ENCODE assay signal across 16 cellular contexts in the genomic region with DNA sequence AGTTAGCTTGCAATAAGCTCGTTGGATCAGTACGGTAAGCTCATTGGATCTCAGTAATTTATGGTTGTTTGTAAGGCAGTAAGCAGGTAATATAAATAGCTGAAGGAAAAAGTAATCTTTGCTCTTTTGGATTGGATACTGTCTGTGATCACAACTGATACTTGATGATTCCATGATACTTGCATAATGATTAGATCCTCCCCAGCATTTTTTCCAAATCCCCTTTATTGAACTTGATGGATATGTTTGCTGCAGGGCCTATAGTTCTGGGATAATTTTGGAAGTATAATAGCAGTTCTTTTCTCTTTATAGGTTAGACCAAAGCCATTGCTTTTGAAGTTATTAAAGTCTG. TPM values are rescaled to one million over a fixed set of nuclear protein-coding genes. Genes with fewer than 3 reads are reported as not detected.
DNase-seq lines count a peak whose midpoint lies in the region; ATAC-seq, FAIRE-seq and TF ChIP-seq lines count a peak whose summit lies in the region.
"Had no signal": no experiment of that assay in that cellular context is flagged by ENCODE, and none has a peak within 500 bp of the region (broad histone marks: within the 10 kb centered on the region; RNA-seq: fewer than 3 reads in every experiment).

No MANE protein-coding gene starts in this region.

- no peak overlapping the region for H4K5ac ChIP-seq in IMR-90 (ENCODE audit: low read depth, low read length)

- FAIRE-seq in D721Med (lab: Jason Lieb, UNC): no peak
- FAIRE-seq: pancreas had no signal

- H3K4me1 ChIP-seq in IMR-90 (ENCODE audit: control insufficient read depth, insufficient read depth, low read length) (peaks cover 2% of the 10 kb centered on the region; the same call in 1 of the 2 replicates), endodermal cell (ENCODE audit: control insufficient read depth, insufficient read depth, low read length) (no peaks in the 10 kb centered on the region), right atrium auricular region (peaks cover 0 to 27% of the 10 kb centered on the region in 2 donors)

- H4K20me1 ChIP-seq in IMR-90 (ENCODE audit: insufficient read depth, low read length): peaks cover 49% of the 10 kb centered on the region

- WGBS in IMR-90 (ENCODE audit: extremely low coverage in 2 of 2, insufficient read length in 1 of 2), 2 experiments: no CpG with 5 or more reads among the region's 2 CpGs
- WGBS in endodermal cell (ENCODE audit: insufficient coverage in 1 of 2, insufficient read length in 1 of 2), 2 experiments: 96 to 100% methylated on average over 2 of the region's 2 CpGs

- TF ChIP-seq CTCF in IMR-90 (conservative IDR thresholded peaks at IDR 0.05; ENCODE audit: low read depth, low read length) (no peak), endodermal cell (conservative IDR thresholded peaks at IDR 0.05) (no peak), progenitor cell of endocrine pancreas (IDR thresholded peaks at IDR 0.05; ENCODE audit: unreplicated experiment) (no peak), D721Med (IDR thresholded peaks at IDR 0.05; ENCODE audit: insufficient read depth, missing control alignments) (no peak), right atrium auricular region (IDR thresholded peaks at IDR 0.05) (no peak)

- no peaks in the 10 kb centered on the region for H3K27me3 Mint-ChIP-seq in activated CD8-positive, alpha-beta memory T cell treated with anti-CD3 and anti-CD28 coated beads, Interleukin-2, amount 10 ng/mL, durations not matched to agents 7 days and 5 days
- H3K27me3 Mint-ChIP-seq in endodermal cell (ENCODE audit: insufficient read depth) (no peaks in the 10 kb centered on the region), progenitor cell of endocrine pancreas (no peaks in the 10 kb centered on the region)
- H3K27me3 Mint-ChIP-seq: IgD-negative memory B cell had no signal

- no peak for TF ChIP-seq RAD21 in IMR-90 (IDR thresholded peaks at IDR 0.05; ENCODE audit: low read length)

- no peak overlapping the region for H2BK15ac ChIP-seq in IMR-90 (ENCODE audit: low read depth, low read length)

- no peaks in the 10 kb centered on the region for H3K9me3 Mint-ChIP-seq in activated CD8-positive, alpha-beta memory T cell treated with anti-CD3 and anti-CD28 coated beads, Interleukin-2, amount 10 ng/mL, durations not matched to agents 7 days and 5 days (ENCODE audit: low read depth)
- H3K9me3 Mint-ChIP-seq in endodermal cell (no peaks in the 10 kb centered on the region), progenitor cell of endocrine pancreas (ENCODE audit: low read depth) (no peaks in the 10 kb centered on the region)

- no peak overlapping the region for H3K23ac ChIP-seq in IMR-90 (ENCODE audit: low read depth, low read length)

- H2AFZ ChIP-seq in IMR-90 (replicated peaks; ENCODE audit: low read length, poor library complexity): no peak overlapping the region

- no peak for ATAC-seq in activated CD8-positive, alpha-beta memory T cell treated with anti-CD3 and anti-CD28 coated beads, Interleukin-2, amount 10 ng/mL, durations not matched to agents 7 days and 5 days
- no peak for ATAC-seq in IMR-90 (ENCODE audit: low read depth)
- ATAC-seq: heart right ventricle, left ventricle myocardium superior, pancreas had no signal

- H2AK5ac ChIP-seq in IMR-90 (ENCODE audit: low read depth, low read length): no peak overlapping the region

- peak overlapping the region; percentile 36; the same call in 1 of the 2 replicates for H3K4me2 ChIP-seq in IMR-90 (ENCODE audit: low read depth, low read length)

- H3K4ac ChIP-seq in IMR-90 (ENCODE audit: low read depth, low read length): no peak overlapping the region

- H2BK120ac ChIP-seq in IMR-90 (ENCODE audit: low read depth, low read length): no peak overlapping the region

- in situ Hi-C loops in IMR-90 (cut with MboI; ENCODE audit: low sequenced_read_pairs): no loop called here

- no peak overlapping the region for H2AK9ac ChIP-seq in IMR-90 (replicated peaks; ENCODE audit: low read depth, low read length, poor library complexity)

- dilution Hi-C loops in IMR-90 (cut with HindIII; ENCODE audit: low sequenced_read_pairs, unreplicated experiment): no loop called here

- H3K4me3 ChIP-seq in IMR-90 (ENCODE audit: insufficient read depth, low read depth, low read length) (no peak overlapping the region), endodermal cell (ENCODE audit: low read length) (peak overlapping the region; percentile 34), right atrium auricular region (no peak overlapping the region)
- H3K4me3 ChIP-seq: heart right ventricle had no signal

- POLR2A ChIA-PET in IMR-90 (lab: Charles Lee; ENCODE audit: unreplicated experiment): interaction anchor here (0.6 kb wide), 1 partner anchor 37 kb away, joined by 6 read pairs; no protein-coding TSS in a partner anchor

- H3K27ac Mint-ChIP-seq in activated CD8-positive, alpha-beta memory T cell treated with anti-CD3 and anti-CD28 coated beads, Interleukin-2, amount 10 ng/mL, durations not matched to agents 7 days and 5 days: no peak overlapping the region
- H3K27ac Mint-ChIP-seq in endodermal cell: peak overlapping the region; percentile 59
- peak overlapping the region; percentile 4 for H3K27ac Mint-ChIP-seq in progenitor cell of endocrine pancreas

- no peak overlapping the region for H3K9ac ChIP-seq in IMR-90 (ENCODE audit: low read depth, low read length)
- no peak overlapping the region for H3K9ac ChIP-seq in endodermal cell (ENCODE audit: extremely low read depth, low read length, poor library complexity, severe bottlenecking)

- H3K18ac ChIP-seq in IMR-90 (ENCODE audit: low read depth, low read length): no peak overlapping the region

- H3K27ac ChIP-seq in IMR-90 (ENCODE audit: insufficient read depth, low read length) (no peak overlapping the region), endodermal cell (ENCODE audit: low read depth, low read length) (no peak overlapping the region), right atrium auricular region (no peak overlapping the region)
- H3K27ac ChIP-seq: heart right ventricle, pancreas had no signal

- no TSS peak for BruUV-seq in IMR-90 (replicated peaks; lab: Mats Ljungman, UMichigan)

- H3K27me3 ChIP-seq in IMR-90 (ENCODE audit: control insufficient read depth, insufficient read depth, low read length) (no peaks in the 10 kb centered on the region), endodermal cell (ENCODE audit: control insufficient read depth, insufficient read depth, low read length, poor library complexity, severe bottlenecking) (no peaks in the 10 kb centered on the region), right atrium auricular region (no peaks in the 10 kb centered on the region)
- H3K27me3 ChIP-seq: heart right ventricle, pancreas had no signal

- no peaks in the 10 kb centered on the region for H3K9me3 ChIP-seq in IMR-90 (ENCODE audit: control insufficient read depth, insufficient read depth, low read length)
- H3K9me3 ChIP-seq in endodermal cell (ENCODE audit: control insufficient read depth, low read length): no peaks in the 10 kb centered on the region
- no peaks in the 10 kb centered on the region for H3K9me3 ChIP-seq in right atrium auricular region
- H3K9me3 ChIP-seq: heart right ventricle, pancreas had no signal

- H3K4me3 Mint-ChIP-seq in activated CD8-positive, alpha-beta memory T cell treated with anti-CD3 and anti-CD28 coated beads, Interleukin-2, amount 10 ng/mL, durations not matched to agents 7 days and 5 days: peak overlapping the region; percentile 62
- H3K4me3 Mint-ChIP-seq in endodermal cell (no peak overlapping the region), progenitor cell of endocrine pancreas (ENCODE audit: low read depth) (no peak overlapping the region)

- H4K8ac ChIP-seq in IMR-90 (ENCODE audit: low read depth in 2 of 2, low read length in 2 of 2): no peak overlapping the region

- no peak overlapping the region for H3K56ac ChIP-seq in IMR-90 (ENCODE audit: extremely low read depth, insufficient read depth, low read length)

- DNase-seq in activated CD8-positive, alpha-beta memory T cell treated with anti-CD3 and anti-CD28 coated beads, Interleukin-2, amount 10 ng/mL, durations not matched to agents 7 days and 5 days: no peak
- no peak for DNase-seq in activated CD8-positive, alpha-beta memory T cell treated with anti-CD3 and anti-CD28 coated beads, Interleukin-2, amount 50 U/mL, for 4 hours
- DNase-seq in IMR-90: no peak
- DNase-seq in endodermal cell: no peak
- DNase-seq in progenitor cell of endocrine pancreas (ENCODE audit: low spot score, unreplicated experiment): no peak
- DNase-seq in D721Med (ENCODE audit: insufficient read length, low spot score): no peak
- no peak for DNase-seq in NCI-H2171 (lab: John Stamatoyannopoulos, UW)
- no peak for DNase-seq in right atrium auricular region (ENCODE audit: low spot score)
- DNase-seq: activated CD4-positive, alpha-beta T cell treated with anti-CD3 and anti-CD28 coated beads for 48 hours; DMS79; heart right ventricle; left ventricle myocardium superior; NCI-H2029; pancreas; stimulated activated CD8-positive, alpha-beta memory T cell treated with anti-CD3 and anti-CD28 coated beads, Interleukin-4, amount 100 ng/mL, for 48 hours had no signal

- CTCF ChIA-PET in activated CD8-positive, alpha-beta memory T cell treated with anti-CD3 and anti-CD28 coated beads, Interleukin-2, amount 10 ng/mL, durations not matched to agents 7 days and 5 days (lab: Charles Lee): interaction anchor here (0.9 to 5.9 kb wide), 4 partner anchors 9 to 455 kb away, joined by 3 to 40 read pairs (median 3); partner anchors contain the start of gene SLC35E3
- CTCF ChIA-PET in IMR-90 (lab: Yijun Ruan, JAX): interaction anchor here (1.4 kb wide), 1 partner anchor 8 kb away, joined by 4 read pairs; no protein-coding TSS in a partner anchor

- intact Hi-C loops in IMR-90 (cut with micrococcal nuclease): no loop called here

- peaks cover 50% of the 10 kb centered on the region for H3K36me3 ChIP-seq in IMR-90 (ENCODE audit: control insufficient read depth, insufficient read depth, low read length)
- H3K36me3 ChIP-seq in endodermal cell (ENCODE audit: control insufficient read depth, insufficient read depth, low read length): peaks cover 77% of the 10 kb centered on the region
- H3K36me3 ChIP-seq in right atrium auricular region: peaks cover 74% of the 10 kb centered on the region

- no peak overlapping the region for H2BK5ac ChIP-seq in IMR-90 (ENCODE audit: low read depth, low read length, poor library complexity, severe bottlenecking)

- no peak for TF ChIP-seq POLR2A in IMR-90 (IDR thresholded peaks at IDR 0.05; ENCODE audit: low read depth, low read length)

- no peak overlapping the region for H4K91ac ChIP-seq in IMR-90 (ENCODE audit: insufficient read depth, low read depth, low read length)

- peaks cover 60% of the 10 kb centered on the region for H3K4me1 Mint-ChIP-seq in activated CD8-positive, alpha-beta memory T cell treated with anti-CD3 and anti-CD28 coated beads, Interleukin-2, amount 10 ng/mL, durations not matched to agents 7 days and 5 days
- H3K4me1 Mint-ChIP-seq in endodermal cell: peaks cover 9% of the 10 kb centered on the region
- peaks cover 12% of the 10 kb centered on the region for H3K4me1 Mint-ChIP-seq in progenitor cell of endocrine pancreas (ENCODE audit: low read depth)

- no peaks in the 10 kb centered on the region for H3K9me1 ChIP-seq in IMR-90 (ENCODE audit: insufficient read depth, low read length)

- H2BK20ac ChIP-seq in IMR-90 (ENCODE audit: low read depth, low read length): no peak overlapping the region

- peaks cover 68% of the 10 kb centered on the region for H3K36me3 Mint-ChIP-seq in activated CD8-positive, alpha-beta memory T cell treated with anti-CD3 and anti-CD28 coated beads, Interleukin-2, amount 10 ng/mL, durations not matched to agents 7 days and 5 days
- H3K36me3 Mint-ChIP-seq in endodermal cell (ENCODE audit: low read depth): peaks cover 60% of the 10 kb centered on the region
- peaks cover 19% of the 10 kb centered on the region for H3K36me3 Mint-ChIP-seq in progenitor cell of endocrine pancreas (ENCODE audit: insufficient read depth)
- H3K36me3 Mint-ChIP-seq: IgD-negative memory B cell had no signal

- no peak overlapping the region for H3K14ac ChIP-seq in IMR-90 (replicated peaks; ENCODE audit: low read depth, low read length)

- H3K79me1 ChIP-seq in IMR-90 (ENCODE audit: low read depth in 1 of 2, low read length in 2 of 2): peaks cover 20 to 24% of the 10 kb centered on the region in 2 experiments

RNA-seq across cellular contexts. Expression of gene MDM2, which starts 5.2 kb away (rescaled TPM):
- total RNA-seq in activated CD8-positive, alpha-beta memory T cell treated with anti-CD3 and anti-CD28 coated beads, Interleukin-2, amount 10 ng/mL, durations not matched to agents 7 days and 5 days: 100 to 1,000 TPM; 235 to 253 TPM
- 196 and 235 TPM in 2 replicates for total RNA-seq in IMR-90 (2012; rRNA removed)
- polyA plus RNA-seq in IMR-90 (2012; rRNA removed): 21.0 and 21.9 TPM in 2 replicates
- 10.1 and 22.8 TPM in 2 replicates for polyA plus RNA-seq in IMR-90 (2012; cell fraction: cytosol; rRNA removed)
- 11.7 and 38.6 TPM in 2 replicates for polyA plus RNA-seq in IMR-90 (2012; cell fraction: nucleus; rRNA removed; ENCODE audit: low replicate concordance)
- total RNA-seq in endodermal cell: 100 to 1,000 TPM; 102 to 137 TPM
- 42.8 TPM for polyA plus RNA-seq in endodermal cell (2013, experiment 1 of 2)
- 47.9 TPM for polyA plus RNA-seq in endodermal cell (2013, experiment 2 of 2)
- total RNA-seq in progenitor cell of endocrine pancreas: 153 and 159 TPM in 2 replicates
- total RNA-seq in right atrium auricular region: 10 to 100 TPM; 36.0 to 36.6 TPM
